In the genomic region with DNA sequence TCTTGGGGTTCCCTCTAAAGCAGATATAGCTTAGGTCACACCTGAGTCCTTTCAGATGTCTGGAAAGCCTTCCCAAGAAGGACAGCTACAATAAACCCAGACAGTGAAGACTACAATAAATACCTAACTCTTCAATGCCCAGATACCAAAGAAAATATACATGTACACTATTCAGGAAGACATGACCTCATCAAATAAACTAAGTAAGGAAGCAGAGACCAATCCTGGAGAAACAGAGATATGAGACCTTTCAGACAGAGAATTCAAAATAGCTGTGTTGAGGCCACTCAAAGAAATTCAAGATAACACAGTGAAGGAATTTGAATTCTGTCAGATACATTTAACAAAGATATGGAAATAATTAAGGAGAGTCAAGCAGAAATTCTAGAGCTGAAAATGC, we compare ENCODE assay signal across 8 cellular contexts. TPM values are rescaled to one million over a fixed set of nuclear protein-coding genes. Genes with fewer than 3 reads are reported as not detected.
"Had no signal": no experiment of that assay in that cellular context is flagged by ENCODE, and none has a peak within 500 bp of the region (broad histone marks: within the 10 kb centered on the region; RNA-seq: fewer than 3 reads in every experiment).

No MANE protein-coding gene starts in this region.

- DNase-seq: IMR-90, KBM-7, KG1 had no signal

- H3K4me3 ChIP-seq: K562 had no signal

- ATAC-seq: K562 had no signal

- H3K27ac ChIP-seq: HL-60 had no signal

- FAIRE-seq: HTR-8/SVneo, K562 had no signal

RNA-seq across cellular contexts. Expression of gene MIPOL1, which starts 15.3 kb away (rescaled TPM):
- polyA plus RNA-seq: IgD-negative memory B cell had no signal

RNA-seq across cellular contexts. Expression of gene SLC25A21, which starts 40.6 kb away (rescaled TPM):
- total RNA-seq: HT-29 had no signal
- polyA plus RNA-seq: IgD-negative memory B cell had no signal
